ENCODE assay signal across 1 cellular context in genomic region chr2:147937744-147938349, GRCh38.
TF ChIP-seq lines count a peak whose summit lies in the region.

No MANE protein-coding gene starts in this region.

TF ChIP-seq in K562, 482 proteins besides CTCF, POLR2A, EP300 and RAD21 (continued from another document):
- TF ChIP-seq DEAF1 (CRISPR knock-in tag; IDR thresholded peaks at IDR 0.05) (peak; percentile 52; the same call in 1 of the 2 replicates), ZNF282 (CRISPR knock-in tag; IDR thresholded peaks at IDR 0.05) (no peak), MLLT1 (IDR thresholded peaks at IDR 0.05) (no peak), ZNF232 (CRISPR knock-in tag; IDR thresholded peaks at IDR 0.05) (no peak), ATF6 (CRISPR knock-in tag; IDR thresholded peaks at IDR 0.05) (no peak), SMARCA5 (IDR thresholded peaks at IDR 0.05) (no peak), NFXL1 (CRISPR knock-in tag; IDR thresholded peaks at IDR 0.05) (no peak), SMAD1 (IDR thresholded peaks at IDR 0.05; ENCODE audit: low read depth, low read length, partially characterized antibody) (no peak), HNRNPK (IDR thresholded peaks at IDR 0.05; ENCODE audit: low read depth, low read length, poor library complexity, severe bottlenecking) (no peak), CAMTA2 (CRISPR knock-in tag; conservative IDR thresholded peaks at IDR 0.05) (no peak), ZNF274 (IDR thresholded peaks at IDR 0.05; ENCODE audit: borderline replicate concordance, low read depth, low read length) (no peak), ILK (tag; IDR thresholded peaks at IDR 0.05; ENCODE audit: borderline replicate concordance, low read depth) (no peak), ZNF586 (CRISPR knock-in tag; conservative IDR thresholded peaks at IDR 0.05) (no peak), TOE1 (IDR thresholded peaks at IDR 0.05; ENCODE audit: borderline replicate concordance) (no peak), TOE1 (CRISPR knock-in tag; IDR thresholded peaks at IDR 0.05; ENCODE audit: borderline replicate concordance, low read depth) (no peak), L3MBTL2 (IDR thresholded peaks at IDR 0.05) (no peak), TCF7 (IDR thresholded peaks at IDR 0.05; ENCODE audit: borderline replicate concordance) (no peak)
- TF ChIP-seq, protein P1, sequence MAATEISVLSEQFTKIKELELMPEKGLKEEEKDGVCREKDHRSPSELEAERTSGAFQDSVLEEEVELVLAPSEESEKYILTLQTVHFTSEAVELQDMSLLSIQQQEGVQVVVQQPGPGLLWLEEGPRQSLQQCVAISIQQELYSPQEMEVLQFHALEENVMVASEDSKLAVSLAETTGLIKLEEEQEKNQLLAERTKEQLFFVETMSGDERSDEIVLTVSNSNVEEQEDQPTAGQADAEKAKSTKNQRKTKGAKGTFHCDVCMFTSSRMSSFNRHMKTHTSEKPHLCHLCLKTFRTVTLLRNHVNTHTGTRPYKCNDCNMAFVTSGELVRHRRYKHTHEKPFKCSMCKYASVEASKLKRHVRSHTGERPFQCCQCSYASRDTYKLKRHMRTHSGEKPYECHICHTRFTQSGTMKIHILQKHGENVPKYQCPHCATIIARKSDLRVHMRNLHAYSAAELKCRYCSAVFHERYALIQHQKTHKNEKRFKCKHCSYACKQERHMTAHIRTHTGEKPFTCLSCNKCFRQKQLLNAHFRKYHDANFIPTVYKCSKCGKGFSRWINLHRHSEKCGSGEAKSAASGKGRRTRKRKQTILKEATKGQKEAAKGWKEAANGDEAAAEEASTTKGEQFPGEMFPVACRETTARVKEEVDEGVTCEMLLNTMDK (IDR thresholded peaks at IDR 0.05; ENCODE audit: borderline replicate concordance, insufficient read depth, low read depth, low read length, poor library complexity, severe bottlenecking): peak; percentile 4
TF ChIP-seq in K562: peak in this region for 3.
